19 cellular contexts compared by ENCODE assay signal in the genomic region with DNA sequence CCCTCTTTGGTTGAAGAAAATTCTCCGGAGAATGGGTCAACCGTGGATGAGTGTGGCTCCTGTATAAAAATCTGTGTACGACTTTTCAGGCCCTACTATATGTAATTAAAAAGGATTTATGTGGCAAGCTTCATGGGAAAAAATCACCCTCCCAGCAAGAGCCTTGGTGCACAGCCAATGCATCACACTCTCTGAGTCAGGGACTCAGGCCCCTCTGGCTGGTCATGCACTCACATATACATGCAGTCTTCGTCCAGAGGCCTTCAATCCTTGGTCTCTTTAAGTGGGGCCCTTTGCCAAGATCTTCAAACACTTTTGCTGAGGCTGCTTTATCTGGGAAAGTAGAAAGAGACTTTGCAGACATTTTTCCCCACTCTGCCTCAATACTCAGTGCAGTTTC.
"Had no signal": no experiment of that assay in that cellular context is flagged by ENCODE, and none has a peak within 500 bp of the region (broad histone marks: within the 10 kb centered on the region; RNA-seq: fewer than 3 reads in every experiment).

No MANE protein-coding gene starts in this region.

- H3K4me3 ChIP-seq: dorsolateral prefrontal cortex, esophagus squamous epithelium, gastrocnemius medialis, SJSA1, testis had no signal

- H3K4me1 ChIP-seq: esophagus squamous epithelium, gastrocnemius medialis, SJSA1, testis had no signal

- H3K27ac ChIP-seq: dorsolateral prefrontal cortex, esophagus squamous epithelium, gastrocnemius medialis, SJSA1, testis had no signal

- H3K9me3 ChIP-seq: esophagus squamous epithelium, gastrocnemius medialis, SJSA1, testis had no signal

- DNase-seq: activated CD4-positive, alpha-beta T cell treated with anti-CD3 and anti-CD28 coated beads for 1 hour; activated CD4-positive, alpha-beta T cell treated with anti-CD3 and anti-CD28 coated beads, Interleukin-2, amount 50 U/mL, for 1 hour; activated CD8-positive, alpha-beta T cell treated with anti-CD3 and anti-CD28 coated beads, Interleukin-2, amount 10 ng/mL, durations not matched to agents 7 days and 5 days; activated gamma-delta T cell; aorta; dorsolateral prefrontal cortex; esophagus squamous epithelium; gastrocnemius medialis; head of caudate nucleus; islet precursor cell; nephron progenitor cell; nucleus accumbens; small intestine; stimulated activated CD4-positive, alpha-beta T cell treated with anti-CD3 and anti-CD28 coated beads, Interleukin-15, amount 100 ng/mL, for 24 hours; stimulated activated naive CD4-positive, alpha-beta T cell; T-helper 1 cell; testis; trophoblast cell had no signal

- H3K36me3 ChIP-seq: esophagus squamous epithelium, gastrocnemius medialis, SJSA1 had no signal

- H3K27me3 ChIP-seq: dorsolateral prefrontal cortex, esophagus squamous epithelium, gastrocnemius medialis, SJSA1, testis had no signal
